11 cellular contexts compared by ENCODE assay signal in the genomic region with DNA sequence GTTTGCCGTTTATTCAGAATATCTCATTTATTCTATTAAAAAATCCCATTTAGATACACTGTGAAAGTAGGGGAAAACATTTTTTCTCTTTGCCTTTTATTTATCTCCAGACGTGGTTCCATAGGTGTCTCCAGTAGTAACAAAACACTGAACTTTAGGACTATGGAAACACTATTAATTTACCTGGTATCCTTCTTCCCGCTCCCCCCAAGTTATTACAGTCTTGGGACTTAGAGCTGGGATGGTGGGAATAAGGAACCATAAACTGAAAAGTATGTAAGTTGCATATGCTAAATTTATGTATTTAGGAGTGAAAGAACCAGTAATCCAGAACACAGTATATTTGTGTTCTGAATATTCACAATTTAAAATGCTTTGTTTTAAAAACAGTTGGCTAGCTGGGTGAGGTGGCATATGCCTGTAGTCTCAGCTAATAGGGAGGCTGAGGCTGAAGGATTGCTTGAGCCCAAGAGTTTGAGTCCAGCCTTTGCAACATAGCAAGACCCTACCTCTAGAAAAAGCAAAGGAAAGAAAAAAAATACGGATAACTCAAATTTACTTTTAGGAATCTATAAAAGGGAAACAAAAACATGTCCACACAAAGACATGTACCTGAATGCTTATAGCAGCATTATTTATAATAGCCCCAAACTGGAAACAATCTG. TPM values are rescaled to one million over a fixed set of nuclear protein-coding genes. Genes with fewer than 3 reads are reported as not detected.
DNase-seq lines count a peak whose midpoint lies in the region; ATAC-seq and TF ChIP-seq lines count a peak whose summit lies in the region.
"Had no signal": no experiment of that assay in that cellular context is flagged by ENCODE, and none has a peak within 500 bp of the region (broad histone marks: within the 10 kb centered on the region; RNA-seq: fewer than 3 reads in every experiment).

No MANE protein-coding gene starts in this region.

- H3K36me3 ChIP-seq in osteoblast (ENCODE audit: insufficient read depth, low read length), result peaks cover 10% of the 10 kb centered on the region
- H3K36me3 ChIP-seq: neural progenitor cell had no signal

- peaks cover 39% of the 10 kb centered on the region for H4K20me1 ChIP-seq in osteoblast (ENCODE audit: insufficient read depth, low read length)

- H3K27ac ChIP-seq in osteoblast (ENCODE audit: low read depth, low read length), result peak overlapping the region; percentile 97
- H3K27ac ChIP-seq: neural progenitor cell, VCaP had no signal

- H2AFZ ChIP-seq in osteoblast (ENCODE audit: low read length), result no peak overlapping the region
- H2AFZ ChIP-seq: neural progenitor cell had no signal

- H3K4me1 Mint-ChIP-seq in HFFc6 (ENCODE audit: low read depth), result peaks cover 49% of the 10 kb centered on the region
- H3K4me1 Mint-ChIP-seq in activated CD8-positive, alpha-beta memory T cell treated with anti-CD3 and anti-CD28 coated beads, Interleukin-2, amount 10 ng/mL, durations not matched to agents 7 days and 5 days, result peaks cover 38% of the 10 kb centered on the region

- H3K4me3 Mint-ChIP-seq in HFFc6, result peak overlapping the region; percentile 93
- no peak overlapping the region for H3K4me3 Mint-ChIP-seq in activated CD8-positive, alpha-beta memory T cell treated with anti-CD3 and anti-CD28 coated beads, Interleukin-2, amount 10 ng/mL, durations not matched to agents 7 days and 5 days

- CTCF ChIA-PET in AG04449 (lab: Yijun Ruan, JAX), result interaction anchor here (5.5 kb wide), 1 partner anchor 106 kb away, joined by 59 read pairs; no protein-coding TSS in a partner anchor
- CTCF ChIA-PET in activated CD8-positive, alpha-beta memory T cell treated with anti-CD3 and anti-CD28 coated beads, Interleukin-2, amount 10 ng/mL, durations not matched to agents 7 days and 5 days (lab: Charles Lee), result interaction anchor here (0.6 to 4.5 kb wide), 3 partner anchors 11 to 29 kb away, joined by 3 to 17 read pairs (median 3); partner anchors contain the start of gene FUBP1

- POLR2A ChIA-PET in AG04449 (lab: Yijun Ruan, JAX), result interaction anchor here (1.1 to 4.6 kb wide), 2 partner anchors 26 to 95 kb away, joined by 3 to 60 read pairs; no protein-coding TSS in a partner anchor

- H3K79me2 ChIP-seq in osteoblast (ENCODE audit: insufficient read depth, low read length), result peaks cover 76% of the 10 kb centered on the region

- H3K27me3 Mint-ChIP-seq in HFFc6 (ENCODE audit: insufficient read depth), result peaks cover 4% of the 10 kb centered on the region
- H3K27me3 Mint-ChIP-seq in activated CD8-positive, alpha-beta memory T cell treated with anti-CD3 and anti-CD28 coated beads, Interleukin-2, amount 10 ng/mL, durations not matched to agents 7 days and 5 days, result peaks cover 3% of the 10 kb centered on the region

- peaks cover 54% of the 10 kb centered on the region for H3K36me3 Mint-ChIP-seq in HFFc6 (ENCODE audit: low read depth)
- H3K36me3 Mint-ChIP-seq in activated CD8-positive, alpha-beta memory T cell treated with anti-CD3 and anti-CD28 coated beads, Interleukin-2, amount 10 ng/mL, durations not matched to agents 7 days and 5 days, result peaks cover 4% of the 10 kb centered on the region
- H3K36me3 Mint-ChIP-seq: neural progenitor cell had no signal

- peak overlapping the region; percentile 42 for H3K27ac Mint-ChIP-seq in HFFc6
- H3K27ac Mint-ChIP-seq in activated CD8-positive, alpha-beta memory T cell treated with anti-CD3 and anti-CD28 coated beads, Interleukin-2, amount 10 ng/mL, durations not matched to agents 7 days and 5 days, result no peak overlapping the region
- H3K27ac Mint-ChIP-seq: neural progenitor cell had no signal

- no peaks in the 10 kb centered on the region for H3K9me3 ChIP-seq in osteoblast (ENCODE audit: low read depth, low read length)

- TF ChIP-seq CTCF in AG04449 (IDR thresholded peaks at IDR 0.05; ENCODE audit: insufficient read depth, low read length, missing control alignments) (no peak), HFFc6 (IDR thresholded peaks at IDR 0.05) (no peak), choroid plexus epithelial cell (conservative IDR thresholded peaks at IDR 0.05; ENCODE audit: low read depth, low read length) (no peak), osteoblast (IDR thresholded peaks at IDR 0.05; ENCODE audit: extremely low read depth, low read depth, low read length) (no peak)

- H3K4me1 ChIP-seq in osteoblast (ENCODE audit: insufficient read depth, low read length), result peaks cover 23% of the 10 kb centered on the region

- no peak for ATAC-seq in activated CD8-positive, alpha-beta memory T cell treated with anti-CD3 and anti-CD28 coated beads, Interleukin-2, amount 10 ng/mL, durations not matched to agents 7 days and 5 days
- ATAC-seq in GM21528 (IDR thresholded peaks at IDR 0.05; ENCODE audit: low FRiP score, unreplicated experiment), result no peak

- H3K9me3 Mint-ChIP-seq in HFFc6, result peaks cover 6% of the 10 kb centered on the region; the same call in 1 of the 2 replicates
- no peaks in the 10 kb centered on the region for H3K9me3 Mint-ChIP-seq in activated CD8-positive, alpha-beta memory T cell treated with anti-CD3 and anti-CD28 coated beads, Interleukin-2, amount 10 ng/mL, durations not matched to agents 7 days and 5 days (ENCODE audit: low read depth)
- H3K9me3 Mint-ChIP-seq: neural progenitor cell had no signal

- DNase-seq in AG04449 (ENCODE audit: low read depth, low spot score), result no peak
- no peak for DNase-seq in HFFc6
- DNase-seq in choroid plexus epithelial cell (ENCODE audit: low read depth), result no peak
- no peak for DNase-seq in osteoblast (ENCODE audit: insufficient read length, low spot score, missing footprints)
- no peak for DNase-seq in activated CD8-positive, alpha-beta memory T cell treated with anti-CD3 and anti-CD28 coated beads, Interleukin-2, amount 10 ng/mL, durations not matched to agents 7 days and 5 days
- DNase-seq in HT-29 (ENCODE audit: low spot score), result no peak
- DNase-seq in RPMI8226, result no peak
- DNase-seq: NCI-H1436 treated with DMSO at 0.1 percent for 48 hours had no signal

- H3K27me3 ChIP-seq in osteoblast (ENCODE audit: insufficient read depth, low read length), result no peaks in the 10 kb centered on the region
- H3K27me3 ChIP-seq: neural progenitor cell had no signal

- H3K4me3 ChIP-seq in AG04449 (ENCODE audit: low read depth, low read length) (peak overlapping the region; percentile 61), choroid plexus epithelial cell (ENCODE audit: low read depth, low read length) (peak overlapping the region; percentile 65), osteoblast (ENCODE audit: insufficient read depth, low read length) (peak overlapping the region; percentile 86)
- H3K4me3 ChIP-seq: neural progenitor cell had no signal

- peak overlapping the region; percentile 95 for H3K4me2 ChIP-seq in osteoblast (ENCODE audit: insufficient read depth, low read length)

RNA-seq across cellular contexts. Expression of gene DNAJB4, which starts 3.1 kb away (rescaled TPM):
- total RNA-seq in HFFc6 (2021; fragmentation: NEBNext Ultra II Directional; extraction: Animal tissue kit (Norgen Biotek cat#: 25700)), result 100 to 1,000 TPM in 3 of 6 experiments, 10 to 100 TPM in 3; 89.6 to 245 (median 99.0) TPM
- total RNA-seq in osteoblast, result 36.5 and 46.7 TPM in 2 replicates
- total RNA-seq in activated CD8-positive, alpha-beta memory T cell treated with anti-CD3 and anti-CD28 coated beads, Interleukin-2, amount 10 ng/mL, durations not matched to agents 7 days and 5 days, result 10 to 100 TPM; 11.5 to 23.0 TPM
- 4.2 and 7.9 TPM in 2 replicates for total RNA-seq in HT-29 (2014; rRNA removed; shearing (Covaris generic))

RNA-seq across cellular contexts. Expression of gene FUBP1, which starts 28.9 kb away (rescaled TPM):
- 100 to 1,000 TPM in 5 of 6 experiments, 10 to 100 TPM in 1; 94.7 to 125 (median 119) TPM for total RNA-seq in HFFc6 (2021; fragmentation: NEBNext Ultra II Directional; extraction: Animal tissue kit (Norgen Biotek cat#: 25700))
- 86.9 and 91.6 TPM in 2 replicates for total RNA-seq in osteoblast
- 100 to 1,000 TPM; 220 to 222 TPM for total RNA-seq in activated CD8-positive, alpha-beta memory T cell treated with anti-CD3 and anti-CD28 coated beads, Interleukin-2, amount 10 ng/mL, durations not matched to agents 7 days and 5 days
- total RNA-seq in HT-29 (2014; rRNA removed; shearing (Covaris generic)), result 130 and 145 TPM in 2 replicates

RNA-seq across cellular contexts. Expression of gene GIPC2, which starts 38.0 kb away (rescaled TPM):
- total RNA-seq in HFFc6 (2021; fragmentation: NEBNext Ultra II Directional; extraction: Animal tissue kit (Norgen Biotek cat#: 25700)), result under 1 TPM; 0.17 to 1.00 (median 0.26) TPM
- total RNA-seq in osteoblast, result 0.29 and 0.36 TPM in 2 replicates
- total RNA-seq in activated CD8-positive, alpha-beta memory T cell treated with anti-CD3 and anti-CD28 coated beads, Interleukin-2, amount 10 ng/mL, durations not matched to agents 7 days and 5 days, result under 1 TPM; 0.23 to 0.38 TPM
- 13.4 and 15.4 TPM in 2 replicates for total RNA-seq in HT-29 (2014; rRNA removed; shearing (Covaris generic))
